In genomic region chr6:126195625-126196236, GRCh38 we compare ENCODE assay signal across 2 cellular contexts.
A peak's percentile ranks its signal among the peaks of the same experiment; 100 is the strongest.
TF ChIP-seq lines count a peak whose summit lies in the region.

No MANE protein-coding gene starts in this region.

TF ChIP-seq in HEK293, 187 proteins besides CTCF, POLR2A, EP300 and RAD21:
- TF ChIP-seq ZNF280D (tag by site-specific recombination; IDR thresholded peaks at IDR 0.05) (no peak), ATF2 (tag by site-specific recombination; IDR thresholded peaks at IDR 0.05; ENCODE audit: low read depth) (peak; percentile 59)

TF ChIP-seq in K562, 482 proteins besides CTCF, POLR2A, EP300 and RAD21 (continued from another document and continues in another):
- TF ChIP-seq ZNF609 (CRISPR knock-in tag; IDR thresholded peaks at IDR 0.05; ENCODE audit: borderline replicate concordance) (no peak), IRF1 (CRISPR knock-in tag; IDR thresholded peaks at IDR 0.05; ENCODE audit: borderline replicate concordance) (no peak), ZKSCAN3 (CRISPR knock-in tag; IDR thresholded peaks at IDR 0.05) (no peak), SP1 (CRISPR knock-in tag; IDR thresholded peaks at IDR 0.05) (no peak), CREB1 (IDR thresholded peaks at IDR 0.05) (peak; percentile 26; the same call in 1 of the 2 replicates), CREB1 (CRISPR knock-in tag; IDR thresholded peaks at IDR 0.05) (no peak), BACH1 (tag; IDR thresholded peaks at IDR 0.05) (no peak), YBX1 (IDR thresholded peaks at IDR 0.05) (no peak), ILF3 (IDR thresholded peaks at IDR 0.05; ENCODE audit: borderline replicate concordance) (no peak), TFAP4 (CRISPR knock-in tag; IDR thresholded peaks at IDR 0.05; ENCODE audit: borderline replicate concordance) (no peak), GTF2E2 (tag; IDR thresholded peaks at IDR 0.05) (no peak), HINFP (tag; conservative IDR thresholded peaks at IDR 0.05; ENCODE audit: low read depth) (no peak), SAP30 (IDR thresholded peaks at IDR 0.05; ENCODE audit: borderline replicate concordance, insufficient read depth, low read depth, low read length, poor library complexity, severe bottlenecking) (no peak), ZC3H8 (IDR thresholded peaks at IDR 0.05) (no peak), TEAD1 (CRISPR knock-in tag; IDR thresholded peaks at IDR 0.05) (no peak), RBFOX2 (IDR thresholded peaks at IDR 0.05; ENCODE audit: low read depth, low read length) (no peak), NFATC3 (IDR thresholded peaks at IDR 0.05) (no peak), ZFX (CRISPR knock-in tag; IDR thresholded peaks at IDR 0.05) (no peak), NFYB (IDR thresholded peaks at IDR 0.05; ENCODE audit: extremely low read depth, insufficient read length) (peak; percentile 59), HOXB6 (CRISPR knock-in tag; IDR thresholded peaks at IDR 0.05; ENCODE audit: borderline replicate concordance) (no peak), SRSF3 (IDR thresholded peaks at IDR 0.05; ENCODE audit: insufficient read depth, low read length) (no peak), MITF (IDR thresholded peaks at IDR 0.05) (no peak), POLR2AphosphoS2 (IDR thresholded peaks at IDR 0.05; ENCODE audit: low read length) (no peak), MCM5 (IDR thresholded peaks at IDR 0.05; ENCODE audit: low read depth) (no peak), SFPQ (IDR thresholded peaks at IDR 0.05; ENCODE audit: low read depth, low read length) (no peak), GATA2 (CRISPR knock-in tag; IDR thresholded peaks at IDR 0.05) (no peak), RCOR1 (IDR thresholded peaks at IDR 0.05; ENCODE audit: borderline replicate concordance in 1 of 2, low read depth in 2 of 2, low read length in 2 of 2) (no peak), PML (IDR thresholded peaks at IDR 0.05; ENCODE audit: low read length) (no peak), ZFP30 (CRISPR knock-in tag; IDR thresholded peaks at IDR 0.05; ENCODE audit: borderline replicate concordance) (no peak), KAT8 (IDR thresholded peaks at IDR 0.05; ENCODE audit: low read depth) (no peak), CEBPB (tag; IDR thresholded peaks at IDR 0.05) (peak; percentile 75), ZNF707 (CRISPR knock-in tag; conservative IDR thresholded peaks at IDR 0.05) (no peak), ZKSCAN8 (CRISPR knock-in tag; IDR thresholded peaks at IDR 0.05) (0 out of 2 replicates have a peak, but pooled peaks have one; percentile 30), POLR3A (IDR thresholded peaks at IDR 0.05; ENCODE audit: borderline replicate concordance, extremely low read depth, insufficient read depth, insufficient read length) (no peak), SRF (CRISPR knock-in tag; IDR thresholded peaks at IDR 0.05) (peak in 1 of 2 experiments; percentile 98; a peak in 2 of 4 replicates), MTF1 (CRISPR knock-in tag; IDR thresholded peaks at IDR 0.05; ENCODE audit: borderline replicate concordance) (no peak), TGIF2 (CRISPR knock-in tag; IDR thresholded peaks at IDR 0.05) (no peak), RNF219 (CRISPR knock-in tag; IDR thresholded peaks at IDR 0.05) (no peak), ZNF589 (CRISPR knock-in tag; IDR thresholded peaks at IDR 0.05; ENCODE audit: low read depth) (no peak), CBFA2T3 (IDR thresholded peaks at IDR 0.05) (peak; percentile 61; the same call in 1 of the 2 replicates), PHB2 (IDR thresholded peaks at IDR 0.05; ENCODE audit: low read depth) (no peak), ZNF324 (CRISPR knock-in tag; IDR thresholded peaks at IDR 0.05) (no peak), ZNF75A (CRISPR knock-in tag; IDR thresholded peaks at IDR 0.05) (no peak), POLR3G (IDR thresholded peaks at IDR 0.05; ENCODE audit: extremely low read depth, insufficient read length, insufficient replicate concordance) (no peak), CCNT2 (IDR thresholded peaks at IDR 0.05; ENCODE audit: borderline replicate concordance, extremely low read depth, insufficient read length, low read depth, low read length) (no peak), KHSRP (IDR thresholded peaks at IDR 0.05) (no peak), ETV6 (IDR thresholded peaks at IDR 0.05; ENCODE audit: borderline replicate concordance in 1 of 2, low read depth in 2 of 2, low read length in 1 of 2) (no peak), ETV6 (CRISPR knock-in tag; IDR thresholded peaks at IDR 0.05; ENCODE audit: borderline replicate concordance) (no peak), GABPB2 (CRISPR knock-in tag; conservative IDR thresholded peaks at IDR 0.05) (no peak), ASH1L (IDR thresholded peaks at IDR 0.05; ENCODE audit: borderline replicate concordance, low read depth, partially characterized antibody) (no peak)
